In genomic region chr20:43916875-43917371, GRCh38 we compare ENCODE assay signal across 11 cellular contexts. TPM values are rescaled to one million over a fixed set of nuclear protein-coding genes. Genes with fewer than 3 reads are reported as not detected.
DNase-seq lines count a peak whose midpoint lies in the region; ATAC-seq, FAIRE-seq and TF ChIP-seq lines count a peak whose summit lies in the region.
"Had no signal": no experiment of that assay in that cellular context is flagged by ENCODE, and none has a peak within 500 bp of the region (broad histone marks: within the 10 kb centered on the region; RNA-seq: fewer than 3 reads in every experiment).

No MANE protein-coding gene starts in this region.

- no peak for TF ChIP-seq POLR2A in gastroesophageal sphincter (IDR thresholded peaks at IDR 0.05)

- no peak for ATAC-seq in gastroesophageal sphincter
- ATAC-seq in HG02973 (IDR thresholded peaks at IDR 0.05; ENCODE audit: unreplicated experiment) = no peak

- H3K27ac ChIP-seq in gastroesophageal sphincter = peak overlapping the region in 3 of 4 donors; percentile 68 to 83 (median 81)

- peaks cover 39% of the 10 kb centered on the region for H3K4me1 Mint-ChIP-seq in T-helper 1 cell treated with Interleukin-12 subunit alpha and Interleukin-12 subunit beta and Interleukin-4 antibody, amounts not matched to agents 30 μg/mL and 1 μg/mL, for 36 hours (ENCODE audit: low read depth)

- peaks cover 12% of the 10 kb centered on the region for H3K36me3 Mint-ChIP-seq in T-helper 1 cell treated with Interleukin-12 subunit alpha and Interleukin-12 subunit beta and Interleukin-4 antibody, amounts not matched to agents 30 μg/mL and 1 μg/mL, for 36 hours (ENCODE audit: low read depth)

- H3K4me1 ChIP-seq in gastroesophageal sphincter = peaks cover 0 to 70% (median 0%) of the 10 kb centered on the region in 3 donors
- H3K4me1 ChIP-seq: prostate gland had no signal

- peak overlapping the region; percentile 52 to 75 for H3K4me3 ChIP-seq in gastroesophageal sphincter

- H3K4me3 Mint-ChIP-seq in T-helper 1 cell treated with Interleukin-12 subunit alpha and Interleukin-12 subunit beta and Interleukin-4 antibody, amounts not matched to agents 30 μg/mL and 1 μg/mL, for 36 hours = peak overlapping the region; percentile 87

- peak; percentile 13 for FAIRE-seq in urothelium cell line (lab: Jason Lieb, UNC)

- peaks cover 0 to 22% (median 0%) of the 10 kb centered on the region in 3 donors for H3K9me3 ChIP-seq in gastroesophageal sphincter
- H3K9me3 ChIP-seq: prostate gland had no signal

- peak overlapping the region; percentile 53 for H3K27ac Mint-ChIP-seq in T-helper 1 cell treated with Interleukin-12 subunit alpha and Interleukin-12 subunit beta and Interleukin-4 antibody, amounts not matched to agents 30 μg/mL and 1 μg/mL, for 36 hours

- TF ChIP-seq EP300 in gastroesophageal sphincter (IDR thresholded peaks at IDR 0.05) = no peak

- 0% methylated on average over 1 of the region's 9 CpGs; no CpG with 5 or more reads in 1 of the 2 donors for WGBS in gastroesophageal sphincter (ENCODE audit: low coverage in 1 of 2), 2 donors

- H3K27me3 Mint-ChIP-seq in T-helper 1 cell treated with Interleukin-12 subunit alpha and Interleukin-12 subunit beta and Interleukin-4 antibody, amounts not matched to agents 30 μg/mL and 1 μg/mL, for 36 hours (ENCODE audit: low read depth) = peaks cover 53% of the 10 kb centered on the region

- H3K9me3 Mint-ChIP-seq in T-helper 1 cell treated with Interleukin-12 subunit alpha and Interleukin-12 subunit beta and Interleukin-4 antibody, amounts not matched to agents 30 μg/mL and 1 μg/mL, for 36 hours = peaks cover 18% of the 10 kb centered on the region

- DNase-seq in stimulated activated CD4-positive, alpha-beta T cell treated with anti-CD3 and anti-CD28 coated beads, Interleukin-1b, Interleukin-23, amount 100 ng/mL, for 48 hours = peak; percentile 20
- no peak for DNase-seq in stimulated activated CD4-positive, alpha-beta T cell treated with anti-CD3 and anti-CD28 coated beads, Interleukin-12 subunit alpha, Interleukin-12 subunit beta, amount 100 ng/mL, for 4 hours
- DNase-seq in urothelium cell line (ENCODE audit: low spot score) (no peak), D341Med (ENCODE audit: low spot score) (no peak), HT-29 (ENCODE audit: low spot score) (no peak)
- DNase-seq: activated gamma-delta T cell treated with Interleukin-2 at 50 U/mL for 16 hours, Kasumi-1 had no signal

- no peak for TF ChIP-seq CTCF in gastroesophageal sphincter (IDR thresholded peaks at IDR 0.05)

- H3K36me3 ChIP-seq in gastroesophageal sphincter = no peaks in the 10 kb centered on the region
- H3K36me3 ChIP-seq: prostate gland had no signal

- H3K27me3 ChIP-seq in gastroesophageal sphincter = peaks cover 34% of the 10 kb centered on the region

RNA-seq across cellular contexts. Expression of gene TOX2, which starts 2.3 kb away (rescaled TPM):
- 10 to 100 TPM; 16.4 to 47.8 (median 40.3) TPM for total RNA-seq in gastroesophageal sphincter
- total RNA-seq in HT-29 (2014; rRNA removed; shearing (Covaris generic)) = 0.18 and 1.9 TPM in 2 replicates
